8 cellular contexts compared by ENCODE assay signal in genomic region chr1:109282497-109282951, GRCh38. TPM values are rescaled to one million over a fixed set of nuclear protein-coding genes. Genes with fewer than 3 reads are reported as not detected.
DNase-seq lines count a peak whose midpoint lies in the region; ATAC-seq and TF ChIP-seq lines count a peak whose summit lies in the region.

No MANE protein-coding gene starts in this region.

- no peaks in the 10 kb centered on the region for H3K27me3 Mint-ChIP-seq in neural crest cell (ENCODE audit: low read depth)

- peak overlapping the region; percentile 92 for H3K9ac ChIP-seq in Loucy (ENCODE audit: low read depth, low read length, poor library complexity, severe bottlenecking)

- DNase-seq in effector memory CD4-positive, alpha-beta T cell, result no peak
- no peak for DNase-seq in neural crest cell (ENCODE audit: low read depth, low spot score)
- no peak for DNase-seq in cerebellar cortex (ENCODE audit: low spot score)
- no peak for DNase-seq in GM13976 (ENCODE audit: low spot score)
- DNase-seq in effector CD8-positive, alpha-beta T cell (lab: John Stamatoyannopoulos, UW), result no peak

- H3K27ac ChIP-seq in C4-2B, result peak overlapping the region; percentile 88
- H3K27ac ChIP-seq in effector memory CD4-positive, alpha-beta T cell (ENCODE audit: insufficient read depth, low read length, poor library complexity, severe bottlenecking), result peak overlapping the region; percentile 56

- peaks cover 35% of the 10 kb centered on the region for H3K79me2 ChIP-seq in Loucy (ENCODE audit: insufficient read depth, low read length)

- no peaks in the 10 kb centered on the region for H3K9me3 ChIP-seq in Loucy (ENCODE audit: insufficient read depth, low read depth, low read length)
- no peaks in the 10 kb centered on the region for H3K9me3 ChIP-seq in effector memory CD4-positive, alpha-beta T cell (ENCODE audit: control insufficient read depth, low read length)

- H3K27ac Mint-ChIP-seq in neural crest cell (ENCODE audit: unreplicated experiment), result peak overlapping the region; percentile 91

- H3K9me3 Mint-ChIP-seq in neural crest cell, result peaks cover 2% of the 10 kb centered on the region

- peak overlapping the region; percentile 94 for H3K4me2 ChIP-seq in Loucy (ENCODE audit: low read depth, low read length, poor library complexity, severe bottlenecking)

- no peak for TF ChIP-seq CTCF in C4-2B (conservative IDR thresholded peaks at IDR 0.05)
- TF ChIP-seq CTCF in Loucy (conservative IDR thresholded peaks at IDR 0.05; ENCODE audit: low read length), result no peak
- TF ChIP-seq CTCF in neural crest cell (conservative IDR thresholded peaks at IDR 0.05), result no peak
- no peak for TF ChIP-seq CTCF in GM13976 (IDR thresholded peaks at IDR 0.05; ENCODE audit: borderline replicate concordance, control extremely low read depth, extremely low read depth, insufficient read depth, missing control alignments)

- H3K36me3 ChIP-seq in Loucy (ENCODE audit: insufficient read depth, low read length), result no peaks in the 10 kb centered on the region
- H3K36me3 ChIP-seq in effector memory CD4-positive, alpha-beta T cell (ENCODE audit: control insufficient read depth, insufficient read depth, low read length), result no peaks in the 10 kb centered on the region

- peak overlapping the region; percentile 99 for H3K4me3 Mint-ChIP-seq in neural crest cell

- in situ Hi-C loops in GM13976 (cut with MboI; ENCODE audit: low sequenced_read_pairs, unreplicated experiment), result loop anchor here (10.0 kb wide), 1 partner anchor 252 kb away; the partner anchor contains the start of gene GPR61

- ATAC-seq in GM21723 (IDR thresholded peaks at IDR 0.05; ENCODE audit: unreplicated experiment), result no peak

- peaks cover 38% of the 10 kb centered on the region for H3K4me1 ChIP-seq in Loucy (ENCODE audit: insufficient read depth, low read length, poor library complexity, severe bottlenecking)
- H3K4me1 ChIP-seq in effector memory CD4-positive, alpha-beta T cell (ENCODE audit: control insufficient read depth, insufficient read depth, low read length, poor library complexity, severe bottlenecking), result peaks cover 4% of the 10 kb centered on the region

- H3K4me1 Mint-ChIP-seq in neural crest cell, result peaks cover 66% of the 10 kb centered on the region

- peak overlapping the region; percentile 80 for H2AFZ ChIP-seq in Loucy (ENCODE audit: low read length)

- no peaks in the 10 kb centered on the region for H4K20me1 ChIP-seq in Loucy (ENCODE audit: insufficient read depth, low read length, poor library complexity, severe bottlenecking)

- no peaks in the 10 kb centered on the region for H3F3A ChIP-seq in Loucy (ENCODE audit: low read depth)

- H3K9me2 ChIP-seq in Loucy (replicated peaks; ENCODE audit: low read depth, low read length), result no peaks in the 10 kb centered on the region

- peaks cover 7% of the 10 kb centered on the region for H3K36me3 Mint-ChIP-seq in neural crest cell (ENCODE audit: low read depth)

- no peaks in the 10 kb centered on the region for H3K27me3 ChIP-seq in Loucy (ENCODE audit: insufficient read depth, low read length, poor library complexity, severe bottlenecking)
- H3K27me3 ChIP-seq in effector memory CD4-positive, alpha-beta T cell (replicated peaks; ENCODE audit: control insufficient read depth, insufficient read depth, low read length, poor library complexity, severe bottlenecking), result no peaks in the 10 kb centered on the region

- peak overlapping the region; percentile 86 for H3K4me3 ChIP-seq in Loucy (ENCODE audit: low read length, poor library complexity, severe bottlenecking)
- H3K4me3 ChIP-seq in effector memory CD4-positive, alpha-beta T cell (ENCODE audit: insufficient read depth, low read depth, low read length, poor library complexity, severe bottlenecking), result peak overlapping the region; percentile 82

RNA-seq across cellular contexts. Expression of gene PSRC1, which starts 0.4 kb away (rescaled TPM):
- total RNA-seq in neural crest cell, result 100 and 102 TPM in 2 replicates

RNA-seq across cellular contexts. Expression of gene MYBPHL, which starts 24.3 kb away (rescaled TPM):
- 0.82 TPM in 1 of 2 replicates, not detected in the other for total RNA-seq in neural crest cell

RNA-seq across cellular contexts. Expression of gene CELSR2, which starts 33.2 kb away (rescaled TPM):
- total RNA-seq in neural crest cell, result 97.1 and 99.2 TPM in 2 replicates
